In the genomic region with DNA sequence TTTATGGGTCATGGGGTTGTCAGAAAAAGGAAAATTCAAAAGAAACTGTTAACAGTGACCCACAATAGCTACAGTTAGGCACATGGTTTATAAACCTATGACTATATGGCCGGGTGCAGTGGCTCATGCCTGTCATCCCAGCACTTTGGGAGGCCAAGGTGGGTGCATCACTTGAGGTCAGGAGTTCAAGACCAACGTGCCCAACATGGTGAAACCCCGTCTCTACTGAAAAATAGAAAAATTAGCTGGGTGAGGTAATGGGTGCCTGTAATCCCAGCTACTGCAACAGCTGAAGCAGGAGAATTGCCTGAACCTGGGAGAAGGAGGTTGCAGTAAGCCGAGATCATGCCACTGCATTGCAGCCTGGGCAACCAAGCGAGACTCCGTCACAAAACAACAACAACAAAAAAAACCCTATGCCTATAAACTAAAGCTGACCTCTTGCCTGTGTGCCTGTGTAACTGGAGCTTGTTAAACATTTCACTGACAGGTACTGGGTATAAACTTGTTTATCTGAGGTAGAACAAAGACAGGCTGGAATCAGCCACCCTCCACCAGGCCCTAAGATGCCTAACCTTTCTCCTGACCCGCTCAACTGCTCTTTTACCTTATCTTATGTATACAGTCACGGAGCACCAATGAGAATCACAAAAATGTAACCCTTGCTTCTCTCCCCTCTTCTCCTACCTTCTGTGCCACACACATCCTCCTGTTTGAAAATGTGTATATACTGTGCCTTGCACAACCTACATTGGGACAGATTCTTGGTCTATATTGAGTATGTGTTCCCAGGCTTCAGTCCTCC, we compare ENCODE assay signal across 1 cellular context.
TF ChIP-seq lines count a peak whose summit lies in the region.

No MANE protein-coding gene starts in this region.

TF ChIP-seq in HepG2, 621 proteins besides CTCF, POLR2A, EP300 and RAD21 (continued from another document and continues in another):
- TF ChIP-seq, protein P1, sequence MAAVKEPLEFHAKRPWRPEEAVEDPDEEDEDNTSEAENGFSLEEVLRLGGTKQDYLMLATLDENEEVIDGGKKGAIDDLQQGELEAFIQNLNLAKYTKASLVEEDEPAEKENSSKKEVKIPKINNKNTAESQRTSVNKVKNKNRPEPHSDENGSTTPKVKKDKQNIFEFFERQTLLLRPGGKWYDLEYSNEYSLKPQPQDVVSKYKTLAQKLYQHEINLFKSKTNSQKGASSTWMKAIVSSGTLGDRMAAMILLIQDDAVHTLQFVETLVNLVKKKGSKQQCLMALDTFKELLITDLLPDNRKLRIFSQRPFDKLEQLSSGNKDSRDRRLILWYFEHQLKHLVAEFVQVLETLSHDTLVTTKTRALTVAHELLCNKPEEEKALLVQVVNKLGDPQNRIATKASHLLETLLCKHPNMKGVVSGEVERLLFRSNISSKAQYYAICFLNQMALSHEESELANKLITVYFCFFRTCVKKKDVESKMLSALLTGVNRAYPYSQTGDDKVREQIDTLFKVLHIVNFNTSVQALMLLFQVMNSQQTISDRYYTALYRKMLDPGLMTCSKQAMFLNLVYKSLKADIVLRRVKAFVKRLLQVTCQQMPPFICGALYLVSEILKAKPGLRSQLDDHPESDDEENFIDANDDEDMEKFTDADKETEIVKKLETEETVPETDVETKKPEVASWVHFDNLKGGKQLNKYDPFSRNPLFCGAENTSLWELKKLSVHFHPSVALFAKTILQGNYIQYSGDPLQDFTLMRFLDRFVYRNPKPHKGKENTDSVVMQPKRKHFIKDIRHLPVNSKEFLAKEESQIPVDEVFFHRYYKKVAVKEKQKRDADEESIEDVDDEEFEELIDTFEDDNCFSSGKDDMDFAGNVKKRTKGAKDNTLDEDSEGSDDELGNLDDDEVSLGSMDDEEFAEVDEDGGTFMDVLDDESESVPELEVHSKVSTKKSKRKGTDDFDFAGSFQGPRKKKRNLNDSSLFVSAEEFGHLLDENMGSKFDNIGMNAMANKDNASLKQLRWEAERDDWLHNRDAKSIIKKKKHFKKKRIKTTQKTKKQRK (IDR thresholded peaks at IDR 0.05; ENCODE audit: low read length): no peak
- 0 out of 2 replicates have a peak, but pooled peaks have one; percentile 36 for TF ChIP-seq ZFAT (CRISPR knock-in tag; conservative IDR thresholded peaks at IDR 0.05)
- TF ChIP-seq, protein P2, sequence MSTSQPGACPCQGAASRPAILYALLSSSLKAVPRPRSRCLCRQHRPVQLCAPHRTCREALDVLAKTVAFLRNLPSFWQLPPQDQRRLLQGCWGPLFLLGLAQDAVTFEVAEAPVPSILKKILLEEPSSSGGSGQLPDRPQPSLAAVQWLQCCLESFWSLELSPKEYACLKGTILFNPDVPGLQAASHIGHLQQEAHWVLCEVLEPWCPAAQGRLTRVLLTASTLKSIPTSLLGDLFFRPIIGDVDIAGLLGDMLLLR (CRISPR knock-in tag; IDR thresholded peaks at IDR 0.05): no peak
- 0 out of 2 replicates have a peak, but pooled peaks have one; percentile 40 for TF ChIP-seq ZNF792 (CRISPR knock-in tag; IDR thresholded peaks at IDR 0.05)
- TF ChIP-seq PPARG (CRISPR knock-in tag; conservative IDR thresholded peaks at IDR 0.05): peak; percentile 80
- peak; percentile 14; the same call in 1 of the 2 replicates for TF ChIP-seq MEIS1 (CRISPR knock-in tag; IDR thresholded peaks at IDR 0.05; ENCODE audit: borderline replicate concordance)
- no peak for TF ChIP-seq JUN (CRISPR knock-in tag; IDR thresholded peaks at IDR 0.05)
- TF ChIP-seq FOSL2 (CRISPR knock-in tag; IDR thresholded peaks at IDR 0.05): no peak; the same call in 1 of the 2 replicates
- TF ChIP-seq, protein P3, sequence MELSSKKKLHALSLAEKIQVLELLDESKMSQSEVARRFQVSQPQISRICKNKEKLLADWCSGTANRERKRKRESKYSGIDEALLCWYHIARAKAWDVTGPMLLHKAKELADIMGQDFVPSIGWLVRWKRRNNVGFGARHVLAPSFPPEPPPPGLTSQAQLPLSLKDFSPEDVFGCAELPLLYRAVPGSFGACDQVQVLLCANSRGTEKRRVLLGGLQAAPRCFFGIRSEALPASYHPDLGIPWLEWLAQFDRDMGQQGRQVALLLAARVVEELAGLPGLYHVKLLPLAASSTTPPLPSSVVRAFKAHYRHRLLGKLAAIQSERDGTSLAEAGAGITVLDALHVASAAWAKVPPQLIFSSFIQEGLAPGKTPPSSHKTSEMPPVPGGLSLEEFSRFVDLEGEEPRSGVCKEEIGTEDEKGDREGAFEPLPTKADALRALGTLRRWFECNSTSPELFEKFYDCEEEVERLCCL (CRISPR knock-in tag; IDR thresholded peaks at IDR 0.05; ENCODE audit: borderline replicate concordance): no peak
- no peak for TF ChIP-seq ELF3 (CRISPR knock-in tag; IDR thresholded peaks at IDR 0.05)
- no peak for TF ChIP-seq ZNF841 (CRISPR knock-in tag; IDR thresholded peaks at IDR 0.05; ENCODE audit: borderline replicate concordance)
- no peak for TF ChIP-seq ZNF282 (IDR thresholded peaks at IDR 0.05; ENCODE audit: partially characterized antibody)
- TF ChIP-seq ATRX (CRISPR knock-in tag; IDR thresholded peaks at IDR 0.05; ENCODE audit: borderline replicate concordance): no peak
- TF ChIP-seq HNRNPH1 (optimal IDR thresholded peaks at IDR 0.05; ENCODE audit: low read depth, low read length): no peak
- no peak for TF ChIP-seq RFX5 (IDR thresholded peaks at IDR 0.05; ENCODE audit: low read depth, low read length)
- TF ChIP-seq MLLT10 (CRISPR knock-in tag; IDR thresholded peaks at IDR 0.05): no peak
- no peak for TF ChIP-seq REXO4 (CRISPR knock-in tag; IDR thresholded peaks at IDR 0.05; ENCODE audit: borderline replicate concordance)
- TF ChIP-seq NONO (IDR thresholded peaks at IDR 0.05): no peak; the same call in 1 of the 2 replicates
- TF ChIP-seq NONO (CRISPR knock-in tag; conservative IDR thresholded peaks at IDR 0.05): peak; percentile 34; the same call in 1 of the 2 replicates
- TF ChIP-seq ZNF24 (IDR thresholded peaks at IDR 0.05): no peak
- TF ChIP-seq TBX3 (IDR thresholded peaks at IDR 0.05; ENCODE audit: borderline replicate concordance): no peak
- no peak for TF ChIP-seq ZNF34 (CRISPR knock-in tag; IDR thresholded peaks at IDR 0.05; ENCODE audit: borderline replicate concordance)
- TF ChIP-seq, protein P4, sequence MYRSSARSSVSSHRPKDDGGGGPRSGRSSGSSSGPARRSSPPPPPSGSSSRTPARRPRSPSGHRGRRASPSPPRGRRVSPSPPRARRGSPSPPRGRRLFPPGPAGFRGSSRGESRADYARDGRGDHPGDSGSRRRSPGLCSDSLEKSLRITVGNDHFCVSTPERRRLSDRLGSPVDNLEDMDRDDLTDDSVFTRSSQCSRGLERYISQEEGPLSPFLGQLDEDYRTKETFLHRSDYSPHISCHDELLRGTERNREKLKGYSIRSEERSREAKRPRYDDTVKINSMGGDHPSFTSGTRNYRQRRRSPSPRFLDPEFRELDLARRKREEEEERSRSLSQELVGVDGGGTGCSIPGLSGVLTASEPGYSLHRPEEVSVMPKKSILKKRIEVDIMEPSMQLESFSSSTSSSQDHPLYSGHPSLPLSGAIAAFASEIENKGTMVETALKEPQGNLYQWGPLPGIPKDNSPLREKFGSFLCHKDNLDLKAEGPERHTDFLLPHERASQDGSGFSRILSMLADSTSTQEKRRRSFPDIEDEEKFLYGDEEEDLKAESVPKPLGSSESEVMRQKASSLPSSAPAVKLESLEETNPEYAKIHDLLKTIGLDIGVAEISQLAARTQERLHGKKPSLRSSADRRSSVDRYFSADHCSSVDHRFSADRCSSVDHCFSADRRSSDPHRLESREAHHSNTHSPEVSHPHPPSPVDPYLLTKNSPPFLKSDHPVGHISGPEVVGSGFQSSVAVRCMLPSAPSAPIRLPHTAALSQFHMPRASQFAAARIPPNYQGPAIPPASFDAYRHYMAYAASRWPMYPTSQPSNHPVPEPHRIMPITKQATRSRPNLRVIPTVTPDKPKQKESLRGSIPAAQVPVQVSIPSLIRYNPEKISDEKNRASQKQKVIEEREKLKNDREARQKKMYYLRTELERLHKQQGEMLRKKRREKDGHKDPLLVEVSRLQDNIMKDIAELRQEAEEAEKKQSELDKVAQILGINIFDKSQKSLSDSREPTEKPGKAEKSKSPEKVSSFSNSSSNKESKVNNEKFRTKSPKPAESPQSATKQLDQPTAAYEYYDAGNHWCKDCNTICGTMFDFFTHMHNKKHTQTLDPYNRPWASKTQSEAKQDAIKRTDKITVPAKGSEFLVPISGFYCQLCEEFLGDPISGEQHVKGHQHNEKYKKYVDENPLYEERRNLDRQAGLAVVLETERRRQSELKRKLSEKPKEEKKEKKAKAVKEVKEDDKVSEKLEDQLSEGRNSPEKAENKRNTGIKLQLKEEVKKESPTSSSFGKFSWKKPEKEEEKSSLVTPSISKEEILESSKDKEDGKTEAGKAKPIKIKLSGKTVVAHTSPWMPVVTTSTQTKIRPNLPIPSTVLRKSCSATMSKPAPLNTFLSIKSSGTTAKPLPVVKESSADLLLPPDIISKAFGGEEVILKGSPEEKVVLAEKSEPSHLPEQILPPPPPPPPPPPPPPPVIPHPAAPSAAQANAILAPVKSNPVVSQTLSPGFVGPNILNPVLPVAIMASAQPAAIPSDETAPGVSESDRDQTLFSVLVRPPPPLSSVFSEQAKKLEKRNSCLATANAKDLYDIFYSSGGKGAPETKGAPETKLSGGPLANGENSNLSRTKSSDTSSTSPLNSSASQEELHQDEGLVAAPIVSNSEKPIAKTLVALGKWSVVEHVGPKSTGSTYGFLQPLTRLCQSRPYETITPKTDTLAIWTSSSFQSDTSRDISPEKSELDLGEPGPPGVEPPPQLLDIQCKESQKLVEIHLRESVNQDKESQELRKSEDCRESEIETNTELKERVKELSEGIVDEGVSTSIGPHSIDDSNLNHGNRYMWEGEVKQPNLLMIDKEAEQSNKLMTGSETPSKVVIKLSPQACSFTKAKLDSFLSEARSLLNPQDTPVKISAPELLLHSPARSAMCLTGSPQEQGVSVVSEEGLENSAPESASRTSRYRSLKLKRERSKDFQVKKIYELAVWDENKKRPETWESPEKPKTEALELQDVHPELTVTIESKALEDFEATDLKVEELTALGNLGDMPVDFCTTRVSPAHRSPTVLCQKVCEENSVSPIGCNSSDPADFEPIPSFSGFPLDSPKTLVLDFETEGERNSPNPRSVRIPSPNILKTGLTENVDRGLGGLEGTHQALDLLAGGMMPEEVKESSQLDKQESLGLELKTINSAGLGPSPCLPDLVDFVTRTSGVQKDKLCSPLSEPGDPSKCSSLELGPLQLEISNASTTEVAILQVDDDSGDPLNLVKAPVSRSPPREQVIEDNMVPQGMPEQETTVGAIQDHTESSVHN (CRISPR knock-in tag; IDR thresholded peaks at IDR 0.05): no peak
- TF ChIP-seq, protein P5, sequence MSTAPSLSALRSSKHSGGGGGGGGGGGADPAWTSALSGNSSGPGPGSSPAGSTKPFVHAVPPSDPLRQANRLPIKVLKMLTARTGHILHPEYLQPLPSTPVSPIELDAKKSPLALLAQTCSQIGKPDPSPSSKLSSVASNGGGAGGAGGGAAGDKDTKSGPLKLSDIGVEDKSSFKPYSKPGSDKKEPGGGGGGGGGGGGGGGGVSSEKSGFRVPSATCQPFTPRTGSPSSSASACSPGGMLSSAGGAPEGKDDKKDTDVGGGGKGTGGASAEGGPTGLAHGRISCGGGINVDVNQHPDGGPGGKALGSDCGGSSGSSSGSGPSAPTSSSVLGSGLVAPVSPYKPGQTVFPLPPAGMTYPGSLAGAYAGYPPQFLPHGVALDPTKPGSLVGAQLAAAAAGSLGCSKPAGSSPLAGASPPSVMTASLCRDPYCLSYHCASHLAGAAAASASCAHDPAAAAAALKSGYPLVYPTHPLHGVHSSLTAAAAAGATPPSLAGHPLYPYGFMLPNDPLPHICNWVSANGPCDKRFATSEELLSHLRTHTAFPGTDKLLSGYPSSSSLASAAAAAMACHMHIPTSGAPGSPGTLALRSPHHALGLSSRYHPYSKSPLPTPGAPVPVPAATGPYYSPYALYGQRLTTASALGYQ (CRISPR knock-in tag; IDR thresholded peaks at IDR 0.05): peak; percentile 79
- TF ChIP-seq ZNF749 (CRISPR knock-in tag; IDR thresholded peaks at IDR 0.05; ENCODE audit: borderline replicate concordance): no peak
- peak; percentile 94 for TF ChIP-seq NR2F6 (IDR thresholded peaks at IDR 0.05)
- peak; percentile 92 for TF ChIP-seq NR2F6 (CRISPR knock-in tag; IDR thresholded peaks at IDR 0.05)
- TF ChIP-seq ZNF160 (CRISPR knock-in tag; IDR thresholded peaks at IDR 0.05): no peak
- peak; percentile 24; the same call in 1 of the 2 replicates for TF ChIP-seq STAG1 (CRISPR knock-in tag; IDR thresholded peaks at IDR 0.05)
- TF ChIP-seq, protein P6, sequence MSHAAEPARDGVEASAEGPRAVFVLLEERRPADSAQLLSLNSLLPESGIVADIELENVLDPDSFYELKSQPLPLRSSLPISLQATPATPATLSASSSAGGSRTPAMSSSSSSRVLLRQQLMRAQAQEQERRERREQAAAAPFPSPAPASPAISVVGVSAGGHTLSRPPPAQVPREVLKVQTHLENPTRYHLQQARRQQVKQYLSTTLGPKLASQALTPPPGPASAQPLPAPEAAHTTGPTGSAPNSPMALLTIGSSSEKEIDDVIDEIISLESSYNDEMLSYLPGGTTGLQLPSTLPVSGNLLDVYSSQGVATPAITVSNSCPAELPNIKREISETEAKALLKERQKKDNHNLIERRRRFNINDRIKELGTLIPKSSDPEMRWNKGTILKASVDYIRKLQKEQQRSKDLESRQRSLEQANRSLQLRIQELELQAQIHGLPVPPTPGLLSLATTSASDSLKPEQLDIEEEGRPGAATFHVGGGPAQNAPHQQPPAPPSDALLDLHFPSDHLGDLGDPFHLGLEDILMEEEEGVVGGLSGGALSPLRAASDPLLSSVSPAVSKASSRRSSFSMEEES (CRISPR knock-in tag; IDR thresholded peaks at IDR 0.05): peak; percentile 59; the same call in 1 of the 2 replicates
- TF ChIP-seq MXI1 (IDR thresholded peaks at IDR 0.05; ENCODE audit: borderline replicate concordance, low read depth, low read length): no peak
- TF ChIP-seq SIX4 (CRISPR knock-in tag; IDR thresholded peaks at IDR 0.05): peak; percentile 97
- TF ChIP-seq GFI1 (CRISPR knock-in tag; IDR thresholded peaks at IDR 0.05; ENCODE audit: borderline replicate concordance): peak; percentile 82
- no peak; the same call in 1 of the 2 replicates for TF ChIP-seq ZFP37 (CRISPR knock-in tag; IDR thresholded peaks at IDR 0.05; ENCODE audit: borderline replicate concordance)
- TF ChIP-seq THYN1 (CRISPR knock-in tag; IDR thresholded peaks at IDR 0.05; ENCODE audit: borderline replicate concordance, low read depth): no peak; the same call in 1 of the 2 replicates
- TF ChIP-seq FOXJ3 (CRISPR knock-in tag; IDR thresholded peaks at IDR 0.05; ENCODE audit: borderline replicate concordance): 0 out of 2 replicates have a peak, but pooled peaks have one; percentile 75
- peak; percentile 39 for TF ChIP-seq ASH2L (IDR thresholded peaks at IDR 0.05; ENCODE audit: insufficient read length, low read depth, low read length)
- no peak for TF ChIP-seq ATM (IDR thresholded peaks at IDR 0.05; ENCODE audit: borderline replicate concordance)
- no peak for TF ChIP-seq ZSCAN12 (CRISPR knock-in tag; IDR thresholded peaks at IDR 0.05)
- TF ChIP-seq ELF1 (CRISPR knock-in tag; IDR thresholded peaks at IDR 0.05): no peak
- no peak for TF ChIP-seq RBAK (CRISPR knock-in tag; IDR thresholded peaks at IDR 0.05)
- TF ChIP-seq PHF8 (CRISPR knock-in tag; IDR thresholded peaks at IDR 0.05): peak; percentile 33
- TF ChIP-seq KLF12 (CRISPR knock-in tag; IDR thresholded peaks at IDR 0.05; ENCODE audit: borderline replicate concordance): no peak
- no peak for TF ChIP-seq HOXA9 (CRISPR knock-in tag; IDR thresholded peaks at IDR 0.05; ENCODE audit: borderline replicate concordance)
- TF ChIP-seq MED13 (CRISPR knock-in tag; IDR thresholded peaks at IDR 0.05): peak; percentile 48; the same call in 1 of the 2 replicates
- no peak; the same call in 1 of the 2 replicates for TF ChIP-seq ONECUT2 (CRISPR knock-in tag; IDR thresholded peaks at IDR 0.05)
- TF ChIP-seq SRSF4 (IDR thresholded peaks at IDR 0.05; ENCODE audit: low read depth, low read length, poor library complexity, severe bottlenecking): no peak
- peak; percentile 74 for TF ChIP-seq SIX1 (CRISPR knock-in tag; IDR thresholded peaks at IDR 0.05; ENCODE audit: borderline replicate concordance)
